ENCODE assay signal across 17 cellular contexts in the genomic region with DNA sequence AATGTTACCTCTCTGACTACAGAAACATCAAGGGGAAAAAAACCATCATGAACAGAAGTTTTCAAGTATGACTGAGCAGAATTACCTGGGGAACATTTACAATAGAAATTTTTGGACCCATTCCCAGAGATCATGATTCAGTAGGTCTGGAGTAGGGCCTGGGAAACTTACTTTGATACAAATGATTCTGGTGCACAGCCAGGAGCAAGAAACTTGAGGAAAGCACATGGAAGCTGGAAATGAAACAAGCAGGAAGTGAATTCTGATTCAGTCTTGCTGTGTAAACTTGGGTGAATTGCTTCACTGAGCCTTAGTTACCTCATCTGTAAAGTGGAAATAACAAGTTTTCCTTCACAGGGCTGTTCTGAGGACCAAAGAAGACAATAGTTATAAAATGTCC.
A peak's percentile ranks its signal among the peaks of the same experiment; 100 is the strongest.
DNase-seq lines count a peak whose midpoint lies in the region; ATAC-seq, FAIRE-seq and TF ChIP-seq lines count a peak whose summit lies in the region.
"Had no signal": no experiment of that assay in that cellular context is flagged by ENCODE, and none has a peak within 500 bp of the region (broad histone marks: within the 10 kb centered on the region; RNA-seq: fewer than 3 reads in every experiment).

No MANE protein-coding gene starts in this region.

- H2AFZ ChIP-seq in astrocyte (ENCODE audit: low read depth, low read length), result no peak overlapping the region

- H3K27me3 Mint-ChIP-seq in astrocyte (ENCODE audit: low read depth, unreplicated experiment) (no peaks in the 10 kb centered on the region), mesothelial cell of epicardium (ENCODE audit: low read depth) (no peaks in the 10 kb centered on the region)
- H3K27me3 Mint-ChIP-seq: T-cell had no signal

- FAIRE-seq in astrocyte (lab: Jason Lieb, UNC), result no peak
- FAIRE-seq: GM12891, kidney had no signal

- H3K4me2 ChIP-seq in astrocyte (ENCODE audit: low read length), result no peak overlapping the region

- no peak overlapping the region for H3K4me3 ChIP-seq in astrocyte (ENCODE audit: insufficient read depth, low read depth, low read length)
- no peak overlapping the region for H3K4me3 ChIP-seq in fibroblast of pulmonary artery (replicated peaks; ENCODE audit: low read depth, low read length)
- H3K4me3 ChIP-seq in retinal pigment epithelial cell (ENCODE audit: low read length), result no peak overlapping the region

- no peaks in the 10 kb centered on the region for H4K20me1 ChIP-seq in astrocyte (ENCODE audit: insufficient read depth, low read length)

- peak; percentile 33 for DNase-seq in HS-5 (ENCODE audit: low read depth)
- DNase-seq in astrocyte (ENCODE audit: low read depth), result peak; percentile 92
- DNase-seq in fibroblast of pulmonary artery (ENCODE audit: low read depth), result peak; percentile 90
- peak; percentile 39 for DNase-seq in retinal pigment epithelial cell (ENCODE audit: low read depth)
- DNase-seq in mesothelial cell of epicardium (ENCODE audit: low spot score in 2 of 2, unreplicated experiment in 2 of 2), result no peak
- no peak for DNase-seq in T-helper 1 cell
- DNase-seq: activated CD4-positive, alpha-beta T cell treated with anti-CD3 and anti-CD28 coated beads for 1 hour; activated T-cell treated with anti-CD3 and anti-CD28 coated beads, Interleukin-2, amount 50 U/mL, for 1 hour; C1 segment of cervical spinal cord; kidney; naive thymus-derived CD4-positive, alpha-beta T cell; NCI-H2227 treated with DMSO at 0.1 percent for 48 hours; retina; T-cell; trophoblast cell had no signal

- H3K4me3 Mint-ChIP-seq in astrocyte (ENCODE audit: unreplicated experiment) (no peak overlapping the region), mesothelial cell of epicardium (no peak overlapping the region)
- H3K4me3 Mint-ChIP-seq: naive thymus-derived CD4-positive, alpha-beta T cell; T-cell had no signal

- H3K27ac ChIP-seq in astrocyte (ENCODE audit: low read depth, low read length), result peak overlapping the region; percentile 47

- H3K9ac ChIP-seq in astrocyte (ENCODE audit: low read length), result no peak overlapping the region

- peaks cover 4% of the 10 kb centered on the region for H3K4me1 Mint-ChIP-seq in astrocyte (ENCODE audit: low read depth, unreplicated experiment)
- peaks cover 2% of the 10 kb centered on the region for H3K4me1 Mint-ChIP-seq in mesothelial cell of epicardium
- H3K4me1 Mint-ChIP-seq: naive thymus-derived CD4-positive, alpha-beta T cell; T-cell had no signal

- no peaks in the 10 kb centered on the region for H3K79me2 ChIP-seq in astrocyte (ENCODE audit: insufficient read depth, low read length)

- H3K9me3 Mint-ChIP-seq in astrocyte (ENCODE audit: unreplicated experiment) (peaks cover 3% of the 10 kb centered on the region), mesothelial cell of epicardium (peaks cover 18% of the 10 kb centered on the region)

- TF ChIP-seq CTCF in astrocyte (IDR thresholded peaks at IDR 0.05; ENCODE audit: insufficient read depth, low read depth, low read length) (no peak), fibroblast of pulmonary artery (IDR thresholded peaks at IDR 0.05; ENCODE audit: low read length, missing control alignments) (no peak), retinal pigment epithelial cell (conservative IDR thresholded peaks at IDR 0.05; ENCODE audit: low read depth, low read length) (no peak), mesothelial cell of epicardium (IDR thresholded peaks at IDR 0.05; ENCODE audit: unreplicated experiment) (no peak)

- no peaks in the 10 kb centered on the region for H3K9me3 ChIP-seq in astrocyte (ENCODE audit: insufficient read depth, low read depth, low read length)

- no peaks in the 10 kb centered on the region for H3K4me1 ChIP-seq in astrocyte (ENCODE audit: insufficient read depth, low read length)

- no peaks in the 10 kb centered on the region for H3K27me3 ChIP-seq in astrocyte (ENCODE audit: insufficient read depth, low read length)

- no peak overlapping the region for H3K27ac Mint-ChIP-seq in astrocyte (ENCODE audit: unreplicated experiment)
- no peak overlapping the region for H3K27ac Mint-ChIP-seq in mesothelial cell of epicardium
- H3K27ac Mint-ChIP-seq: naive thymus-derived CD4-positive, alpha-beta T cell; T-cell had no signal

- no peaks in the 10 kb centered on the region for H3K36me3 ChIP-seq in astrocyte (ENCODE audit: insufficient read depth, low read length)

- H3K36me3 Mint-ChIP-seq in astrocyte (ENCODE audit: low read depth, unreplicated experiment) (no peaks in the 10 kb centered on the region), mesothelial cell of epicardium (no peaks in the 10 kb centered on the region)
- H3K36me3 Mint-ChIP-seq: naive thymus-derived CD4-positive, alpha-beta T cell; T-cell had no signal

- ATAC-seq in GM21717 (IDR thresholded peaks at IDR 0.05; ENCODE audit: unreplicated experiment), result no peak
- ATAC-seq: naive thymus-derived CD4-positive, alpha-beta T cell; T-cell had no signal

Comparison
In these comparisons a context has a peak if more than half of its experiments do, and no peak if none do; other contexts are left out.
1. DNase-seq: peak in HS-5 (single experiment), astrocyte (single experiment), fibroblast of pulmonary artery (single experiment) and retinal pigment epithelial cell (single experiment); none in mesothelial cell of epicardium (0 of 2) and T-helper 1 cell (0 of 5).